Comparison of ENCODE assay signal across 12 cellular contexts in genomic region chr1:217048104-217048707, GRCh38.
DNase-seq lines count a peak whose midpoint lies in the region; ATAC-seq, FAIRE-seq and TF ChIP-seq lines count a peak whose summit lies in the region.
"Had no signal": no experiment of that assay in that cellular context is flagged by ENCODE, and none has a peak within 500 bp of the region (broad histone marks: within the 10 kb centered on the region; RNA-seq: fewer than 3 reads in every experiment).

No MANE protein-coding gene starts in this region.

- no peak overlapping the region for H3K4me3 Mint-ChIP-seq in stimulated activated naive B cell treated with anti-CD40 and anti-IgM and Interleukin-4, amounts not matched to agents 10 μg/mL and 1 μg/mL and 100 μg/mL, for 72 hours
- H3K4me3 Mint-ChIP-seq: activated CD4-positive, alpha-beta memory T cell treated with anti-CD3 and anti-CD28 coated beads, Interleukin-2, amount 10 ng/mL, durations not matched to agents 7 days and 5 days had no signal

- no peaks in the 10 kb centered on the region for H3K9me3 ChIP-seq in cardiac muscle cell (ENCODE audit: low read depth)
- H3K9me3 ChIP-seq: upper lobe of right lung had no signal

- peaks cover 13% of the 10 kb centered on the region for H3K4me1 ChIP-seq in cardiac muscle cell (ENCODE audit: low read depth)
- H3K4me1 ChIP-seq: upper lobe of right lung had no signal

- H3K36me3 Mint-ChIP-seq in stimulated activated naive B cell treated with anti-CD40 and anti-IgM and Interleukin-4, amounts not matched to agents 10 μg/mL and 1 μg/mL and 100 μg/mL, for 72 hours: no peaks in the 10 kb centered on the region

- in situ Hi-C loops in astrocyte of the spinal cord (cut with HindIII; ENCODE audit: low sequenced_read_pairs): no loop called here

- no peaks in the 10 kb centered on the region for H3K27me3 ChIP-seq in cardiac muscle cell
- H3K27me3 ChIP-seq: upper lobe of right lung had no signal

- DNase-seq in cardiac muscle cell (ENCODE audit: low read depth in 1 of 2, low spot score in 1 of 2) (peak in 1 of 2 donors; percentile 21), Right ventricle myocardium superior (no peak), astrocyte of the spinal cord (ENCODE audit: low read depth, low spot score) (no peak), RCC 7860 (ENCODE audit: low spot score) (no peak), Kasumi-1 (lab: John Stamatoyannopoulos, UW) (no peak)
- no peak for DNase-seq in stimulated activated naive B cell treated with anti-CD40 and anti-IgM and Interleukin-4, amounts not matched to agents 10 μg/mL and 1 μg/mL and 100 μg/mL, for 72 hours
- DNase-seq: activated CD4-positive, alpha-beta memory T cell treated with anti-CD3 and anti-CD28 coated beads, Interleukin-2, amount 10 ng/mL, durations not matched to agents 7 days and 5 days; upper lobe of right lung had no signal

- no peaks in the 10 kb centered on the region for H3K9me3 Mint-ChIP-seq in stimulated activated naive B cell treated with anti-CD40 and anti-IgM and Interleukin-4, amounts not matched to agents 10 μg/mL and 1 μg/mL and 100 μg/mL, for 72 hours

- H3K36me3 ChIP-seq in cardiac muscle cell: no peaks in the 10 kb centered on the region
- H3K36me3 ChIP-seq: upper lobe of right lung had no signal

- no peaks in the 10 kb centered on the region for H3K4me1 Mint-ChIP-seq in stimulated activated naive B cell treated with anti-CD40 and anti-IgM and Interleukin-4, amounts not matched to agents 10 μg/mL and 1 μg/mL and 100 μg/mL, for 72 hours
- H3K4me1 Mint-ChIP-seq: activated CD4-positive, alpha-beta memory T cell treated with anti-CD3 and anti-CD28 coated beads, Interleukin-2, amount 10 ng/mL, durations not matched to agents 7 days and 5 days had no signal

- no peak overlapping the region for H3K27ac Mint-ChIP-seq in stimulated activated naive B cell treated with anti-CD40 and anti-IgM and Interleukin-4, amounts not matched to agents 10 μg/mL and 1 μg/mL and 100 μg/mL, for 72 hours
- H3K27ac Mint-ChIP-seq: activated CD4-positive, alpha-beta memory T cell treated with anti-CD3 and anti-CD28 coated beads, Interleukin-2, amount 10 ng/mL, durations not matched to agents 7 days and 5 days had no signal

- H3K27me3 Mint-ChIP-seq in stimulated activated naive B cell treated with anti-CD40 and anti-IgM and Interleukin-4, amounts not matched to agents 10 μg/mL and 1 μg/mL and 100 μg/mL, for 72 hours: no peaks in the 10 kb centered on the region
- H3K27me3 Mint-ChIP-seq: activated CD4-positive, alpha-beta memory T cell treated with anti-CD3 and anti-CD28 coated beads, Interleukin-2, amount 10 ng/mL, durations not matched to agents 7 days and 5 days had no signal

- intact Hi-C loops in Right ventricle myocardium superior (cut with DNase I): no loop called here

- H3K27ac ChIP-seq in cardiac muscle cell: no peak overlapping the region
- H3K27ac ChIP-seq: upper lobe of right lung had no signal

- no peak overlapping the region for H3K4me3 ChIP-seq in cardiac muscle cell
- H3K4me3 ChIP-seq in astrocyte of the spinal cord (ENCODE audit: low read depth, low read length): no peak overlapping the region
- H3K4me3 ChIP-seq: K562, upper lobe of right lung had no signal

- no peak for FAIRE-seq in RCC 7860 (lab: Jason Lieb, UNC)
- FAIRE-seq: endothelial cell of umbilical vein, K562 had no signal

- TF ChIP-seq CTCF in cardiac muscle cell (IDR thresholded peaks at IDR 0.05; ENCODE audit: low read depth, low read length) (peak; percentile 26), astrocyte of the spinal cord (IDR thresholded peaks at IDR 0.05; ENCODE audit: low read depth, low read length) (peak; percentile 11)

- ATAC-seq in Right ventricle myocardium superior (ENCODE audit: poor library complexity) (no peak), HG03139 (IDR thresholded peaks at IDR 0.05; ENCODE audit: unreplicated experiment) (peak; percentile 70), HG02610 (IDR thresholded peaks at IDR 0.05; ENCODE audit: unreplicated experiment) (no peak)
- peak; percentile 52 to 60 for ATAC-seq in stimulated activated naive B cell treated with anti-CD40 and anti-IgM and Interleukin-4, amounts not matched to agents 10 μg/mL and 1 μg/mL and 100 μg/mL, for 72 hours (replicated peaks)
- ATAC-seq: K562, upper lobe of right lung had no signal

Comparison
In these comparisons a context has a peak if more than half of its experiments do, and no peak if none do; other contexts are left out.
1. ATAC-seq: peak in HG03139 (single experiment) and stimulated activated naive B cell treated with anti-CD40 and anti-IgM and Interleukin-4, amounts not matched to agents 10 μg/mL and 1 μg/mL and 100 μg/mL, for 72 hours (2 of 2); none in Right ventricle myocardium superior (single experiment) and HG02610 (single experiment).